21 cellular contexts compared by ENCODE assay signal in the genomic region with DNA sequence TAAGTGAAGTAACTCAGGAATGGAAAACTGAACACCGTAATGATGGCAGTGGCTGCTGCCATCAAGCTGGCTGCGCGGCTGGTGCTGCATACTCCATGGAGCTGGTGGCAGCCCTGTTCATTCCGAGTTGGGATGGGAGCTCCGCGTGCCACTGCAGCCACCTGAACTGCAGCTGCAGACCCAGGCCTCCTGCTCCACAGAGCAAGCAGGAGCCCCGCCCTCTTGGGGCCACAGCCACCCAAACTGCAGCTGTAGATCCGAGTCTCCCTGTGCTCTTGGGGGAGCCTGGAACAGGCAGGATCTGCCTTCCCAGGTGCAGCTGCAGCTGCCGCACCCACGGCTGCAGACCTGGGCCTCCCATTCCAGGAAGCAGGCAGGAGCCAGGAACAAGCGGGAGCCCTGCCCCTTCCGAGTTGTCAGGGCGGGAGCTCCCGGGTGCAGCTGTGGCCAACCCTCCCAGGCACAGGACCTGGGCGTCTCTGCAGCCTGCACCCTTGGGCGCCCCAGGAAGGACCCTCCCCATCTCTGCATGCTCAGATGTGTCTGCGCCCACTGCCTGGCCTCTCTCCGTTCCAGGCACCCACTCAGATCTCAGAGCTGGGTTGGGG.
"Had no signal": no experiment of that assay in that cellular context is flagged by ENCODE, and none has a peak within 500 bp of the region (broad histone marks: within the 10 kb centered on the region; RNA-seq: fewer than 3 reads in every experiment).

No MANE protein-coding gene starts in this region.

- H3K4me3 ChIP-seq: esophagus muscularis mucosa, gastrocnemius medialis, smooth muscle cell, thoracic aorta, upper lobe of left lung had no signal

- H3K27me3 ChIP-seq: esophagus muscularis mucosa, gastrocnemius medialis, upper lobe of left lung had no signal

- H3K27ac ChIP-seq: esophagus muscularis mucosa, gastrocnemius medialis, thoracic aorta, upper lobe of left lung, VCaP had no signal

- H3K27ac Mint-ChIP-seq: activated naive CD4-positive, alpha-beta T cell treated with anti-CD3 and anti-CD28 coated beads, Interleukin-2, amount 50 U/mL, for 24 hours had no signal

- H3K27me3 Mint-ChIP-seq: activated naive CD4-positive, alpha-beta T cell treated with anti-CD3 and anti-CD28 coated beads, Interleukin-2, amount 50 U/mL, for 24 hours; brain had no signal

- DNase-seq: activated CD4-positive, alpha-beta T cell treated with anti-CD3 and anti-CD28 coated beads for 1 hour; activated CD4-positive, alpha-beta T cell treated with anti-CD3 and anti-CD28 coated beads, Interleukin-2, amount 50 U/mL, for 1 hour; activated gamma-delta T cell treated with Interleukin-2 at 50 U/mL for 16 hours; activated T-cell treated with anti-CD3 and anti-CD28 coated beads, Interleukin-2, amount 50 U/mL, for 1 hour; aorta; dermis blood vessel endothelial cell; effector memory CD4-positive, alpha-beta T cell; gastrocnemius medialis; hippocampal formation; stimulated activated CD4-positive, alpha-beta T cell treated with anti-CD3 and anti-CD28 coated beads, Interleukin-15, amount 100 ng/mL, for 24 hours; stimulated activated CD8-positive, alpha-beta memory T cell treated with anti-CD3 and anti-CD28 coated beads, Interleukin-4, amount 100 ng/mL, for 48 hours; stimulated activated naive CD4-positive, alpha-beta T cell had no signal

- H3K9me3 Mint-ChIP-seq: activated naive CD4-positive, alpha-beta T cell treated with anti-CD3 and anti-CD28 coated beads, Interleukin-2, amount 50 U/mL, for 24 hours; brain; nephron had no signal

- H3K4me3 Mint-ChIP-seq: activated naive CD4-positive, alpha-beta T cell treated with anti-CD3 and anti-CD28 coated beads, Interleukin-2, amount 50 U/mL, for 24 hours; brain; nephron had no signal

- ATAC-seq: gastrocnemius medialis, sciatic nerve had no signal

- H3K36me3 ChIP-seq: esophagus muscularis mucosa, gastrocnemius medialis, thoracic aorta had no signal

- H3K9me3 ChIP-seq: esophagus muscularis mucosa, gastrocnemius medialis, thoracic aorta, upper lobe of left lung had no signal

- H3K36me3 Mint-ChIP-seq: activated naive CD4-positive, alpha-beta T cell treated with anti-CD3 and anti-CD28 coated beads, Interleukin-2, amount 50 U/mL, for 24 hours; brain had no signal
